15 cellular contexts compared by ENCODE assay signal in the genomic region with DNA sequence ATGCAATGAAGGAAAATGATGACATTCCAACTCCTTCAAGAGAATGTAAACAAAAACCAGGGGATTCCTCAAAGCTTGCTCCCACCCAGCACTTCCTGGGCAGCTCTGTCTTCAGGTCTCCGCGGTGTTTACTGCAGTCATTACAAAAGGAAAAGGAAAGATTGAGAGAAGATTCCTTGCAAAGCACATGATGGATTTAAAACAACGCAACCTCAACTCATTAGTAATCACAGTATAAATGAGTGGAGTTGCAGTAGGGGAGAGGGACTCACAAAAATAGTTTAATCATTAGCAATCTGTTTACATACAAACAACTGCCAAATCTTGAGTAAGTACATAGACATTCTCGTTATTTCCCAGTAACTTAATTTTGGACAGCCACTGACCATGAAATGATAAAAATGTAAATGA. TPM values are rescaled to one million over a fixed set of nuclear protein-coding genes. Genes with fewer than 3 reads are reported as not detected.
DNase-seq lines count a peak whose midpoint lies in the region; ATAC-seq and TF ChIP-seq lines count a peak whose summit lies in the region.
"Had no signal": no experiment of that assay in that cellular context is flagged by ENCODE, and none has a peak within 500 bp of the region (broad histone marks: within the 10 kb centered on the region; RNA-seq: fewer than 3 reads in every experiment).

No MANE protein-coding gene starts in this region.

- H3K36me3 Mint-ChIP-seq in WTC11, result no peaks in the 10 kb centered on the region
- H3K36me3 Mint-ChIP-seq: activated naive CD4-positive, alpha-beta T cell treated with anti-CD3 and anti-CD28 coated beads, Interleukin-2, amount 50 U/mL, for 24 hours had no signal

- H3K9me3 ChIP-seq in gastrocnemius medialis, result no peaks in the 10 kb centered on the region
- H3K9me3 ChIP-seq: BLaER1 treated with 17β-estradiol and CSF1 and Interleukin-3, amounts not matched to agents 10 nM and 100 nM had no signal

- H3K27ac Mint-ChIP-seq in WTC11, result peak overlapping the region; percentile 71
- H3K27ac Mint-ChIP-seq: activated naive CD4-positive, alpha-beta T cell treated with anti-CD3 and anti-CD28 coated beads, Interleukin-2, amount 50 U/mL, for 24 hours had no signal

- peaks cover 46 to 63% of the 10 kb centered on the region in 2 donors for H3K4me1 ChIP-seq in gastrocnemius medialis

- H3K9me3 Mint-ChIP-seq in WTC11, result 0 out of 2 replicates have a peak, but pooled peaks cover 4% of the 10 kb centered on the region
- H3K9me3 Mint-ChIP-seq: activated naive CD4-positive, alpha-beta T cell treated with anti-CD3 and anti-CD28 coated beads, Interleukin-2, amount 50 U/mL, for 24 hours; central memory CD8-positive, alpha-beta T cell had no signal

- POLR2A ChIA-PET in WTC11 (lab: Charles Lee), result no interaction called here

- H3K36me3 ChIP-seq in gastrocnemius medialis, result no peaks in the 10 kb centered on the region
- H3K36me3 ChIP-seq: BLaER1 treated with 17β-estradiol and CSF1 and Interleukin-3, amounts not matched to agents 10 nM and 100 nM had no signal

- no peak for TF ChIP-seq CTCF in WTC11 (IDR thresholded peaks at IDR 0.05)
- TF ChIP-seq CTCF in fibroblast of the aortic adventitia (IDR thresholded peaks at IDR 0.05; ENCODE audit: insufficient read depth, low read length), result no peak
- no peak for TF ChIP-seq CTCF in gastrocnemius medialis (IDR thresholded peaks at IDR 0.05 in 4 of 5, conservative IDR thresholded peaks at IDR 0.05 in 1 of 5)

- DNase-seq in EH (ENCODE audit: low read depth) (peak; percentile 53), WTC11 (ENCODE audit: low spot score) (no peak), fibroblast of the aortic adventitia (ENCODE audit: low read depth) (peak; percentile 28), gastrocnemius medialis (no peak)
- DNase-seq in activated CD4-positive, alpha-beta T cell treated with anti-CD3 and anti-CD28 coated beads, Interleukin-2, amount 50 U/mL, for 48 hours, result no peak
- DNase-seq: DMS153, NCI-H2081 treated with DMSO at 0.1 percent for 48 hours had no signal

- intact Hi-C loops in gastrocnemius medialis (cut with DNase I; ENCODE audit: low total_unique reads), result loop anchor here (2.0 to 5.0 kb wide), 4 partner anchors 110 to 1144 kb away; a partner anchor contains a TSS

- H3K27ac ChIP-seq in gastrocnemius medialis, result peak overlapping the region; percentile 76 to 84 (median 82)
- H3K27ac ChIP-seq: BLaER1 treated with 17β-estradiol and CSF1 and Interleukin-3, amounts not matched to agents 10 nM and 100 nM; epithelial cell of prostate had no signal

- no peak for TF ChIP-seq POLR2A in gastrocnemius medialis (IDR thresholded peaks at IDR 0.05)

- no peaks in the 10 kb centered on the region for H3K27me3 Mint-ChIP-seq in WTC11 (ENCODE audit: low read depth)
- H3K27me3 Mint-ChIP-seq: activated naive CD4-positive, alpha-beta T cell treated with anti-CD3 and anti-CD28 coated beads, Interleukin-2, amount 50 U/mL, for 24 hours had no signal

- in situ Hi-C loops in gastrocnemius medialis (cut with MboI; ENCODE audit: low sequenced_read_pairs in 4 of 4), result loop anchor here in 1 of 4 donors (10.0 kb wide), 1 partner anchor 238 kb away; a partner anchor contains a TSS

- CTCF ChIA-PET in WTC11 (lab: Charles Lee), result interaction anchor here (1.0 to 1.1 kb wide), 2 partner anchors 216 to 354 kb away, joined by 3 read pairs; no protein-coding TSS in a partner anchor

- no peaks in the 10 kb centered on the region for H3K27me3 ChIP-seq in gastrocnemius medialis
- H3K27me3 ChIP-seq: BLaER1 treated with 17β-estradiol and CSF1 and Interleukin-3, amounts not matched to agents 10 nM and 100 nM had no signal

- H3K4me3 ChIP-seq in fibroblast of the aortic adventitia (ENCODE audit: low read depth, low read length), result no peak overlapping the region
- no peak overlapping the region for H3K4me3 ChIP-seq in gastrocnemius medialis
- H3K4me3 ChIP-seq: BLaER1 treated with 17β-estradiol and CSF1 and Interleukin-3, amounts not matched to agents 10 nM and 100 nM had no signal

- peak; percentile 58 for ATAC-seq in WTC11
- peak in 1 of 2 donors; percentile 2 for ATAC-seq in gastrocnemius medialis
- no peak for ATAC-seq in HG02970 (IDR thresholded peaks at IDR 0.05; ENCODE audit: low FRiP score, unreplicated experiment)
- ATAC-seq in GM21786 (IDR thresholded peaks at IDR 0.05; ENCODE audit: unreplicated experiment), result no peak
- no peak for ATAC-seq in HG02571 (IDR thresholded peaks at IDR 0.05; ENCODE audit: unreplicated experiment)

- no peak overlapping the region for H3K4me3 Mint-ChIP-seq in WTC11
- H3K4me3 Mint-ChIP-seq: activated naive CD4-positive, alpha-beta T cell treated with anti-CD3 and anti-CD28 coated beads, Interleukin-2, amount 50 U/mL, for 24 hours; central memory CD8-positive, alpha-beta T cell had no signal

- H3K4me1 Mint-ChIP-seq in WTC11, result peaks cover 32% of the 10 kb centered on the region
- H3K4me1 Mint-ChIP-seq: activated naive CD4-positive, alpha-beta T cell treated with anti-CD3 and anti-CD28 coated beads, Interleukin-2, amount 50 U/mL, for 24 hours; central memory CD8-positive, alpha-beta T cell had no signal

TF ChIP-seq in WTC11, 78 proteins besides CTCF, POLR2A, EP300 and RAD21:
- no peak for TF ChIP-seq OVOL2 (CRISPR knock-in tag; IDR thresholded peaks at IDR 0.05; ENCODE audit: borderline replicate concordance)

RNA-seq across cellular contexts. Expression of a gene that starts 49.7 kb away (rescaled TPM):
- total RNA-seq in WTC11 (2021), result 0.04 to 0.25 TPM in 2 of 3 replicates, not detected in the other
- 0.08 and 0.27 TPM in 2 replicates for total RNA-seq in fibroblast of the aortic adventitia (ENCODE audit: low replicate concordance)
- under 1 TPM in 1 of 4 donors, not detected in 3; 0.10 TPM for total RNA-seq in gastrocnemius medialis
- total RNA-seq: RPMI7951 had no signal

Comparison
In these comparisons a context has a peak if more than half of its experiments do, and no peak if none do; other contexts are left out.
1. DNase-seq: peak in EH (single experiment) and fibroblast of the aortic adventitia (single experiment); none in WTC11 (single experiment), gastrocnemius medialis (0 of 2) and activated CD4-positive, alpha-beta T cell treated with anti-CD3 and anti-CD28 coated beads, Interleukin-2, amount 50 U/mL, for 48 hours (0 of 2).